8 cellular contexts compared by ENCODE assay signal in genomic region chr9:120867676-120868338, GRCh38. TPM values are rescaled to one million over a fixed set of nuclear protein-coding genes. Genes with fewer than 3 reads are reported as not detected.
DNase-seq lines count a peak whose midpoint lies in the region; TF ChIP-seq lines count a peak whose summit lies in the region.

No MANE protein-coding gene starts in this region.

- no peak overlapping the region for H3K4me2 ChIP-seq in SK-N-SH

- no peaks in the 10 kb centered on the region for H3K27me3 Mint-ChIP-seq in CD8-positive, alpha-beta memory T cell

- no peak overlapping the region for H2AFZ ChIP-seq in SK-N-SH (ENCODE audit: low read depth)

- TF ChIP-seq CTCF in esophagus squamous epithelium (IDR thresholded peaks at IDR 0.05) (no peak), GM20000 (IDR thresholded peaks at IDR 0.05; ENCODE audit: extremely low read depth, missing control alignments) (no peak), lower leg skin (IDR thresholded peaks at IDR 0.05) (no peak), SK-N-SH (IDR thresholded peaks at IDR 0.05) (no peak)

- H4K20me1 ChIP-seq in SK-N-SH (ENCODE audit: insufficient read depth) = no peaks in the 10 kb centered on the region

- H3K9me3 ChIP-seq in CD8-positive, alpha-beta memory T cell (ENCODE audit: low read length) = no peaks in the 10 kb centered on the region
- H3K9me3 ChIP-seq in SJCRH30 (replicated peaks) = no peaks in the 10 kb centered on the region
- no peaks in the 10 kb centered on the region for H3K9me3 ChIP-seq in esophagus squamous epithelium
- no peaks in the 10 kb centered on the region for H3K9me3 ChIP-seq in SK-N-SH

- H3K9me3 Mint-ChIP-seq in CD8-positive, alpha-beta memory T cell = no peaks in the 10 kb centered on the region

- H3K4me1 Mint-ChIP-seq in CD8-positive, alpha-beta memory T cell = peaks cover 8 to 33% (median 13%) of the 10 kb centered on the region in 3 donors

- no peak for TF ChIP-seq EP300 in SK-N-SH (IDR thresholded peaks at IDR 0.05; ENCODE audit: borderline replicate concordance in 1 of 2, low read depth in 1 of 2, low read length in 1 of 2)

- CTCF ChIA-PET in CD8-positive, alpha-beta memory T cell (lab: Charles Lee) = interaction anchor here (0.8 to 19.5 kb wide), 12 partner anchors 8 to 303 kb away, joined by 3 to 363 read pairs (median 8); partner anchors contain the start of gene TRAF1
- CTCF ChIA-PET in SK-N-SH (lab: Yijun Ruan, JAX) = interaction anchor here (1.5 kb wide), 1 partner anchor 112 kb away, joined by 5 read pairs; no protein-coding TSS in a partner anchor

- peak overlapping the region; percentile 51 to 94 (median 86) for H3K27ac Mint-ChIP-seq in CD8-positive, alpha-beta memory T cell

- H3K4me3 ChIP-seq in CD8-positive, alpha-beta memory T cell (ENCODE audit: low read length) = peak overlapping the region; percentile 68
- H3K4me3 ChIP-seq in SJCRH30 (peak overlapping the region; percentile 27), esophagus squamous epithelium (peak overlapping the region in 2 of 4 donors; percentile 64 to 85), rectal smooth muscle tissue (ENCODE audit: low read length) (peak overlapping the region; percentile 49), lower leg skin (ENCODE audit: low read depth, poor library complexity, severe bottlenecking) (no peak overlapping the region), SK-N-SH (ENCODE audit: low read depth in 2 of 2, low read length in 1 of 2) (no peak overlapping the region)

- peaks cover 3 to 69% (median 10%) of the 10 kb centered on the region in 3 donors for H3K36me3 Mint-ChIP-seq in CD8-positive, alpha-beta memory T cell

- no peaks in the 10 kb centered on the region for H3K79me2 ChIP-seq in SK-N-SH (ENCODE audit: insufficient read depth)

- peaks cover 15% of the 10 kb centered on the region for H3K4me1 ChIP-seq in CD8-positive, alpha-beta memory T cell (ENCODE audit: insufficient read depth, low read length)
- H3K4me1 ChIP-seq in SJCRH30 (no peaks in the 10 kb centered on the region), esophagus squamous epithelium (peaks cover 10 to 41% (median 16%) of the 10 kb centered on the region in 3 donors), rectal smooth muscle tissue (ENCODE audit: control insufficient read depth, insufficient read depth, low read length) (peaks cover 6% of the 10 kb centered on the region), SK-N-SH (ENCODE audit: control insufficient read depth in 1 of 2, insufficient read depth in 2 of 2, low read depth in 1 of 2, low read length in 1 of 2) (no peaks in the 10 kb centered on the region)

- no peaks in the 10 kb centered on the region for H3K9me2 ChIP-seq in SK-N-SH

- H3K4me3 Mint-ChIP-seq in CD8-positive, alpha-beta memory T cell = peak overlapping the region in 6 of 7 donors; percentile 65 to 98 (median 82)

- peaks cover 30% of the 10 kb centered on the region for H3K36me3 ChIP-seq in CD8-positive, alpha-beta memory T cell (ENCODE audit: insufficient read depth, low read length)
- H3K36me3 ChIP-seq in SJCRH30 (peaks cover 21% of the 10 kb centered on the region), esophagus squamous epithelium (peaks cover 0 to 68% (median under 1%) of the 10 kb centered on the region in 3 donors), rectal smooth muscle tissue (ENCODE audit: control insufficient read depth, insufficient read depth, low read length) (peaks cover 12% of the 10 kb centered on the region), SK-N-SH (replicated peaks in 1 of 2; ENCODE audit: control insufficient read depth in 1 of 2, insufficient read depth in 2 of 2, low read length in 1 of 2) (peaks cover 16 to 38% of the 10 kb centered on the region in 2 experiments)

- DNase-seq in CD8-positive, alpha-beta memory T cell = no peak
- DNase-seq in SJCRH30 (no peak), esophagus squamous epithelium (lab: John Stamatoyannopoulos, UW) (no peak), GM20000 (ENCODE audit: low spot score) (no peak), lower leg skin (ENCODE audit: low spot score in 2 of 2) (no peak), cerebellum (ENCODE audit: low spot score) (no peak), SK-N-SH (no peak)

- peaks cover 3% of the 10 kb centered on the region for H3F3A ChIP-seq in SK-N-SH (replicated peaks; ENCODE audit: insufficient read depth)

- POLR2A ChIA-PET in CD8-positive, alpha-beta memory T cell (lab: Charles Lee) = interaction anchor here (0.6 to 4.7 kb wide), 8 partner anchors 9 to 75 kb away, joined by 3 to 37 read pairs (median 8); partner anchors contain the start of genes FBXW2 and PHF19
- POLR2A ChIA-PET in SK-N-SH (lab: Yijun Ruan, JAX) = interaction anchor here (0.7 kb wide), 1 partner anchor 114 kb away, joined by 3 read pairs; no protein-coding TSS in a partner anchor

- TF ChIP-seq POLR2A in esophagus squamous epithelium (IDR thresholded peaks at IDR 0.05) (no peak), lower leg skin (IDR thresholded peaks at IDR 0.05) (no peak)

- 88 to 100% methylated on average over 1 to 12 of the region's 15 CpGs for WGBS in esophagus squamous epithelium, 2 donors
- 90 to 92% methylated on average over 14 to 15 of the region's 15 CpGs for WGBS in lower leg skin, 2 donors
- WGBS in SK-N-SH (ENCODE audit: low lambda C conversion rate) = 95% methylated on average over 9 of the region's 15 CpGs

- no peaks in the 10 kb centered on the region for H3K27me3 ChIP-seq in CD8-positive, alpha-beta memory T cell (ENCODE audit: insufficient read depth, low read length, poor library complexity, severe bottlenecking)
- H3K27me3 ChIP-seq in SJCRH30 = no peaks in the 10 kb centered on the region
- H3K27me3 ChIP-seq in esophagus squamous epithelium = no peaks in the 10 kb centered on the region
- H3K27me3 ChIP-seq in rectal smooth muscle tissue (ENCODE audit: control insufficient read depth, insufficient read depth, low read length) = no peaks in the 10 kb centered on the region
- no peaks in the 10 kb centered on the region for H3K27me3 ChIP-seq in SK-N-SH (ENCODE audit: insufficient read depth)

- intact Hi-C loops in esophagus squamous epithelium (cut with DNase I) (no loop called here), lower leg skin (cut with DNase I; ENCODE audit: low total_unique reads) (loop anchor here (5.0 kb wide), 1 partner anchor 69 kb away; no protein-coding TSS in a partner anchor)

- no peak for TF ChIP-seq RAD21 in SK-N-SH (IDR thresholded peaks at IDR 0.05; ENCODE audit: low read length)

- H3K9ac ChIP-seq in rectal smooth muscle tissue (ENCODE audit: low read length) (no peak overlapping the region), SK-N-SH (no peak overlapping the region)

- H3K27ac ChIP-seq in CD8-positive, alpha-beta memory T cell (ENCODE audit: low read depth, low read length) = peak overlapping the region; percentile 55
- no peak overlapping the region for H3K27ac ChIP-seq in SJCRH30
- peak overlapping the region; percentile 92 to 97 (median 93) for H3K27ac ChIP-seq in esophagus squamous epithelium
- H3K27ac ChIP-seq in rectal smooth muscle tissue (ENCODE audit: low read depth, low read length) = peak overlapping the region; percentile 80
- no peak overlapping the region for H3K27ac ChIP-seq in SK-N-SH (ENCODE audit: low read depth in 2 of 2, low read length in 1 of 2)

TF ChIP-seq in SK-N-SH, 30 proteins besides CTCF, POLR2A, EP300 and RAD21 (continues in another document):
- TF ChIP-seq ZBTB33 (IDR thresholded peaks at IDR 0.05; ENCODE audit: borderline replicate concordance, low read depth) (no peak), FOXJ3 (CRISPR knock-in tag; IDR thresholded peaks at IDR 0.05) (no peak), RCOR1 (IDR thresholded peaks at IDR 0.05; ENCODE audit: low read length) (no peak), SIN3A (IDR thresholded peaks at IDR 0.05; ENCODE audit: borderline replicate concordance, low read depth, low read length) (no peak), RFX5 (IDR thresholded peaks at IDR 0.05; ENCODE audit: low read length) (no peak), TEAD4 (IDR thresholded peaks at IDR 0.05; ENCODE audit: borderline replicate concordance, insufficient read depth) (no peak)

RNA-seq across cellular contexts. Expression of gene PHF19, which starts 9.2 kb away (rescaled TPM):
- 100 to 1,000 TPM; 206 to 214 TPM for total RNA-seq in CD8-positive, alpha-beta memory T cell
- polyA plus RNA-seq in CD8-positive, alpha-beta memory T cell = 8.3 TPM
- total RNA-seq in SJCRH30 (2014; rRNA removed; shearing (Covaris generic)) = 20.2 and 24.1 TPM in 2 replicates
- total RNA-seq in esophagus squamous epithelium (10 to 100 TPM; 12.8 to 40.0 (median 30.9) TPM), lower leg skin (10 to 100 TPM; 11.5 to 22.1 (median 17.8) TPM), cerebellum (20.5 TPM)
- polyA plus RNA-seq in SK-N-SH (2012; rRNA removed) = 24.5 and 33.4 TPM in 2 replicates
- polyA plus RNA-seq in SK-N-SH (2012; cell fraction: cytosol; rRNA removed) = 18.0 and 25.0 TPM in 2 replicates
- 38.5 and 64.8 TPM in 2 replicates for polyA plus RNA-seq in SK-N-SH (2012; cell fraction: nucleus; rRNA removed)

RNA-seq across cellular contexts. Expression of gene PSMD5, which starts 25.1 kb away (rescaled TPM):
- total RNA-seq in CD8-positive, alpha-beta memory T cell = 10 to 100 TPM; 60.9 to 63.7 TPM
- 21.1 TPM for polyA plus RNA-seq in CD8-positive, alpha-beta memory T cell
- total RNA-seq in SJCRH30 (2014; rRNA removed; shearing (Covaris generic)) = 49.0 and 54.1 TPM in 2 replicates
- total RNA-seq in esophagus squamous epithelium = 10 to 100 TPM; 21.4 to 35.3 (median 33.3) TPM
- 10 to 100 TPM; 30.1 to 63.7 (median 33.9) TPM for total RNA-seq in lower leg skin
- 25.8 TPM for total RNA-seq in cerebellum
- 13.7 and 18.2 TPM in 2 replicates for polyA plus RNA-seq in SK-N-SH (2012; rRNA removed)
- polyA plus RNA-seq in SK-N-SH (2012; cell fraction: cytosol; rRNA removed) = 20.7 and 22.6 TPM in 2 replicates
- polyA plus RNA-seq in SK-N-SH (2012; cell fraction: nucleus; rRNA removed) = 6.3 and 14.1 TPM in 2 replicates

RNA-seq across cellular contexts. Expression of gene TRAF1, which starts 58.8 kb away (rescaled TPM):
- 100 to 1,000 TPM; 316 to 322 TPM for total RNA-seq in CD8-positive, alpha-beta memory T cell
- polyA plus RNA-seq in CD8-positive, alpha-beta memory T cell = 12.1 TPM
- 0.25 and 0.26 TPM in 2 replicates for total RNA-seq in SJCRH30 (2014; rRNA removed; shearing (Covaris generic))
- total RNA-seq in esophagus squamous epithelium (1 to 10 TPM; 2.5 to 5.7 (median 2.8) TPM), lower leg skin (1 to 10 TPM; 2.6 to 4.9 (median 4.7) TPM), cerebellum (3.6 TPM)
- 1.2 and 1.5 TPM in 2 replicates for polyA plus RNA-seq in SK-N-SH (2012; rRNA removed)
- polyA plus RNA-seq in SK-N-SH (2012; cell fraction: cytosol; rRNA removed) = 0.54 and 0.84 TPM in 2 replicates
- polyA plus RNA-seq in SK-N-SH (2012; cell fraction: nucleus; rRNA removed) = 3.0 and 3.6 TPM in 2 replicates

Comparison
In these comparisons a context has a peak if more than half of its experiments do, and no peak if none do; other contexts are left out.
1. H3K27ac ChIP-seq: peak in CD8-positive, alpha-beta memory T cell (single experiment), esophagus squamous epithelium (4 of 4) and rectal smooth muscle tissue (single experiment); none in SJCRH30 (single experiment) and SK-N-SH (0 of 2).
2. H3K4me3 ChIP-seq: peak in CD8-positive, alpha-beta memory T cell (single experiment), SJCRH30 (single experiment) and rectal smooth muscle tissue (single experiment); none in lower leg skin (single experiment) and SK-N-SH (0 of 2).
3. RNA of gene TRAF1, which starts 58.8 kb away (total RNA-seq): 316 to 322 TPM in CD8-positive, alpha-beta memory T cell; 2.6 to 4.9 TPM in lower leg skin, 3.6 TPM in cerebellum (single experiment), 2.5 to 5.7 TPM in esophagus squamous epithelium and 0.25 to 0.26 TPM in SJCRH30; every median in the first group is over 10 times any median in the second.